In the genomic region with DNA sequence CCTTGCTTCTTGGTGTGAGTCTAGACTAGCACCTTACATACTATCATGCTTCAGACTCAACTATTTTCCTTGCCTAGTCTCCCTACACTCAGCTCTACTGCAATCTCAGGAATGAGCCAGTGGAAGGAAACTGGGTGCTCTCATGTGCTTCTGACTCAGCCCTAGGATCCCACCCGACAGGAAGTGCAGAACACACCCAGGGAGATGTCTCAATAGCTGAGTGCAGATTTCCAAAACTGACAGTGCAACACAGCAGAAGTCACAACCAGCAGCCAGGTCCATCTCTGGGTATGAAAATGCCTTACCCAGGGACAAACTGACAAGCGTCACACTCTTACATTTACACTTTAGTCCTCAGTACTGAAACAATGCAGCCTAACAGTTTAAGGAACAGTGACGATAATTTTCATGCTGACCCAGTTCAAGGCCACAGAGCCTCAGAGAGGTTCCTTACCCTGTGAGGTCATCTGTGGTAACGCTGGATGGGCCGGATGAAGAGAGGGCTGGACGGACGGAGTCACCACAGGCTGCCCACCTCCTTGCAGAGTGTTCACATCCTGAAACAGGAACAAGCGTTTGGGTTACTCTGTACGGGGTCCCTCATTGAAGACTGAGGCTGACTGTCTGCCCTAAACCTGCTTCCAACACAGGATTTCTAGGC, we compare ENCODE assay signal across 9 cellular contexts. TPM values are rescaled to one million over a fixed set of nuclear protein-coding genes. Genes with fewer than 3 reads are reported as not detected.
A peak's percentile ranks its signal among the peaks of the same experiment; 100 is the strongest.
DNase-seq lines count a peak whose midpoint lies in the region; ATAC-seq, FAIRE-seq and TF ChIP-seq lines count a peak whose summit lies in the region.
"Had no signal": no experiment of that assay in that cellular context is flagged by ENCODE, and none has a peak within 500 bp of the region (broad histone marks: within the 10 kb centered on the region; RNA-seq: fewer than 3 reads in every experiment).

No MANE protein-coding gene starts in this region.

- H3K9ac ChIP-seq in mammary epithelial cell (ENCODE audit: insufficient read depth, low read length) (peak overlapping the region; percentile 52), HepG2 (ENCODE audit: insufficient read depth, low read depth, low read length) (no peak overlapping the region)

- CTCF ChIA-PET in mammary epithelial cell (lab: Charles Lee; ENCODE audit: low non-redundant PET) = no interaction called here
- CTCF ChIA-PET in HepG2 (lab: Yijun Ruan, JAX; ENCODE audit: low intra/inter-chr PET ratio, low total read pairs) = no interaction called here

- no peaks in the 10 kb centered on the region for H3K9me3 Mint-ChIP-seq in activated T-cell treated with anti-CD3 and anti-CD28 coated beads, Interleukin-2, amount 50 U/mL, for 72 hours
- no peaks in the 10 kb centered on the region for H3K9me3 Mint-ChIP-seq in mesothelial cell of epicardium
- H3K9me3 Mint-ChIP-seq: brain had no signal

- peaks cover 2% of the 10 kb centered on the region for H3K79me2 ChIP-seq in mammary epithelial cell (ENCODE audit: insufficient read depth, low read length)
- no peaks in the 10 kb centered on the region for H3K79me2 ChIP-seq in HepG2 (ENCODE audit: insufficient read depth, low read length)

- TF ChIP-seq CTCF in mammary epithelial cell (conservative IDR thresholded peaks at IDR 0.05 in 1 of 2, IDR thresholded peaks at IDR 0.05 in 1 of 2; ENCODE audit: extremely low read depth in 1 of 2, insufficient read depth in 1 of 2, low read depth in 1 of 2, low read length in 2 of 2) (no peak), HepG2 (CRISPR knock-in tag; IDR thresholded peaks at IDR 0.05) (no peak), upper lobe of right lung (IDR thresholded peaks at IDR 0.05) (no peak), D721Med (IDR thresholded peaks at IDR 0.05; ENCODE audit: insufficient read depth, missing control alignments) (no peak), mesothelial cell of epicardium (IDR thresholded peaks at IDR 0.05; ENCODE audit: unreplicated experiment) (no peak)

- H3K27ac ChIP-seq in mammary epithelial cell (ENCODE audit: insufficient read depth, low read depth, low read length) (peak overlapping the region; percentile 68), HepG2 (ENCODE audit: extremely low read length, insufficient read depth, low read length) (no peak overlapping the region), upper lobe of right lung (peak overlapping the region; percentile 80)

- no peak for TF ChIP-seq EP300 in HepG2 (IDR thresholded peaks at IDR 0.05; ENCODE audit: low read depth in 2 of 2, low read length in 2 of 2)
- TF ChIP-seq EP300 in HepG2 (CRISPR knock-in tag; IDR thresholded peaks at IDR 0.05; ENCODE audit: borderline replicate concordance) = no peak

- H3K36me3 Mint-ChIP-seq in activated T-cell treated with anti-CD3 and anti-CD28 coated beads, Interleukin-2, amount 50 U/mL, for 72 hours (ENCODE audit: insufficient read depth in 2 of 2) = peaks cover 4 to 20% of the 10 kb centered on the region in 2 donors
- H3K36me3 Mint-ChIP-seq in mesothelial cell of epicardium = peaks cover 24% of the 10 kb centered on the region

- peaks cover 16% of the 10 kb centered on the region for H3K36me3 ChIP-seq in mammary epithelial cell (ENCODE audit: insufficient read depth, low read length)
- peaks cover 14 to 73% of the 10 kb centered on the region in 2 experiments for H3K36me3 ChIP-seq in HepG2 (replicated peaks in 1 of 2; ENCODE audit: control insufficient read depth in 1 of 2, insufficient read depth in 2 of 2, low read length in 2 of 2)
- peaks cover 100% of the 10 kb centered on the region for H3K36me3 ChIP-seq in upper lobe of right lung

- H3K9me3 ChIP-seq in mammary epithelial cell (replicated peaks; ENCODE audit: insufficient read depth, low read length) (no peaks in the 10 kb centered on the region), HepG2 (ENCODE audit: low read length) (no peaks in the 10 kb centered on the region), upper lobe of right lung (no peaks in the 10 kb centered on the region)

- H3K4me2 ChIP-seq in mammary epithelial cell (ENCODE audit: insufficient read depth, low read depth, low read length) = peak overlapping the region; percentile 56
- H3K4me2 ChIP-seq in HepG2 (ENCODE audit: low read depth, low read length) = no peak overlapping the region

- dilution Hi-C loops in mammary epithelial cell (cut with HindIII; ENCODE audit: low sequenced_read_pairs) = no loop called here

- no peak for DNase-seq in activated T-cell treated with anti-CD3 and anti-CD28 coated beads, Interleukin-2, amount 50 U/mL, for 72 hours
- no peak for DNase-seq in activated T-cell treated with anti-CD3 and anti-CD28 coated beads, Interleukin-2, amount 50 U/mL, for 1 hour
- DNase-seq in mammary epithelial cell (peak; percentile 93), HepG2 (ENCODE audit: low spot score) (peak; percentile 4), upper lobe of right lung (peak; percentile 73), D721Med (ENCODE audit: insufficient read length, low spot score) (no peak), mesothelial cell of epicardium (ENCODE audit: low spot score in 2 of 2, unreplicated experiment in 2 of 2) (no peak)
- DNase-seq in activated naive CD4-positive, alpha-beta T cell treated with Interleukin-2 at 50 U/mL for 16 hours = no peak

- H3K27me3 ChIP-seq in mammary epithelial cell (ENCODE audit: insufficient read depth, low read length) (no peaks in the 10 kb centered on the region), HepG2 (ENCODE audit: control insufficient read depth in 1 of 2, insufficient read depth in 2 of 2, low read length in 2 of 2) (no peaks in the 10 kb centered on the region), upper lobe of right lung (no peaks in the 10 kb centered on the region)

- H3K27me3 Mint-ChIP-seq in activated T-cell treated with anti-CD3 and anti-CD28 coated beads, Interleukin-2, amount 50 U/mL, for 72 hours (ENCODE audit: low read depth) = no peaks in the 10 kb centered on the region
- H3K27me3 Mint-ChIP-seq in mesothelial cell of epicardium (ENCODE audit: low read depth) = no peaks in the 10 kb centered on the region
- H3K27me3 Mint-ChIP-seq: brain had no signal

- H3K4me1 ChIP-seq in mammary epithelial cell (ENCODE audit: insufficient read depth, low read length) (peaks cover 31% of the 10 kb centered on the region), HepG2 (ENCODE audit: insufficient read depth, low read length) (no peaks in the 10 kb centered on the region), upper lobe of right lung (peaks cover 8% of the 10 kb centered on the region)

- no peak overlapping the region for H3K4me3 Mint-ChIP-seq in activated T-cell treated with anti-CD3 and anti-CD28 coated beads, Interleukin-2, amount 50 U/mL, for 72 hours
- H3K4me3 Mint-ChIP-seq in mesothelial cell of epicardium = no peak overlapping the region
- H3K4me3 Mint-ChIP-seq: brain had no signal

- TF ChIP-seq RAD21 in HepG2 (CRISPR knock-in tag; IDR thresholded peaks at IDR 0.05) = no peak

- intact Hi-C loops in mammary epithelial cell (cut with micrococcal nuclease) (loop anchor here (2.0 kb wide), 1 partner anchor 35 kb away; no protein-coding TSS in a partner anchor), HepG2 (cut with micrococcal nuclease; ENCODE audit: unreplicated experiment) (no loop called here), upper lobe of right lung (cut with DNase I) (no loop called here)

- POLR2A ChIA-PET in HepG2 (lab: Yijun Ruan, JAX) = no interaction called here

- H2AFZ ChIP-seq in mammary epithelial cell (ENCODE audit: low read depth, low read length) (peak overlapping the region; percentile 57), HepG2 (ENCODE audit: low read length) (no peak overlapping the region)

- 65% methylated on average over 9 of the region's 9 CpGs for WGBS in mammary epithelial cell (ENCODE audit: low coverage, missing lambda C conversion rate)
- WGBS in HepG2 (ENCODE audit: low lambda C conversion rate) = 93% methylated on average over 9 of the region's 9 CpGs

- no peak for ATAC-seq in activated T-cell treated with anti-CD3 and anti-CD28 coated beads, Interleukin-2, amount 50 U/mL, for 72 hours (replicated peaks in 1 of 2)
- ATAC-seq in HepG2 (no peak), upper lobe of right lung (peak; percentile 95)

- BruUV-seq in mammary epithelial cell (replicated peaks; lab: Mats Ljungman, UMichigan) (TSS peak; percentile 71), HepG2 (replicated peaks; lab: Mats Ljungman, UMichigan) (no TSS peak)

- H4K20me1 ChIP-seq in mammary epithelial cell (ENCODE audit: insufficient read depth, low read length) = no peaks in the 10 kb centered on the region
- H4K20me1 ChIP-seq in HepG2 (ENCODE audit: insufficient read depth, low read length) = no peaks in the 10 kb centered on the region

- FAIRE-seq in HepG2 (lab: Jason Lieb, UNC) (no peak), D721Med (lab: Jason Lieb, UNC) (no peak)

- peak overlapping the region; percentile 19 for H3K27ac Mint-ChIP-seq in activated T-cell treated with anti-CD3 and anti-CD28 coated beads, Interleukin-2, amount 50 U/mL, for 72 hours
- no peak overlapping the region for H3K27ac Mint-ChIP-seq in mesothelial cell of epicardium

- TF ChIP-seq POLR2A in HepG2 (IDR thresholded peaks at IDR 0.05; ENCODE audit: insufficient read depth in 1 of 2, low read depth in 2 of 2, low read length in 2 of 2) = no peak

- in situ Hi-C loops in mammary epithelial cell (cut with MboI; ENCODE audit: low sequenced_read_pairs in 2 of 2) (no loop called here), HepG2 (cut with HindIII; ENCODE audit: extremely low pct_ligation_motif_present, low pct_unique_long_range_greater_than_20kb) (no loop called here)

- H3K4me1 Mint-ChIP-seq in activated T-cell treated with anti-CD3 and anti-CD28 coated beads, Interleukin-2, amount 50 U/mL, for 72 hours (ENCODE audit: low read depth) = no peaks in the 10 kb centered on the region
- no peaks in the 10 kb centered on the region for H3K4me1 Mint-ChIP-seq in mesothelial cell of epicardium
- H3K4me1 Mint-ChIP-seq: brain had no signal

- peak overlapping the region in 1 of 3 experiments; percentile 2 for H3K4me3 ChIP-seq in mammary epithelial cell (replicated peaks in 1 of 3; ENCODE audit: insufficient read depth in 1 of 3, low read depth in 2 of 3, low read length in 3 of 3)
- no peak overlapping the region for H3K4me3 ChIP-seq in HepG2 (replicated peaks in 1 of 3; ENCODE audit: insufficient read depth in 1 of 3, low read depth in 2 of 3, low read length in 3 of 3)
- peak overlapping the region; percentile 27 for H3K4me3 ChIP-seq in upper lobe of right lung

RNA-seq across cellular contexts. Expression of a gene that starts 33.0 kb away (rescaled TPM):
- total RNA-seq in activated T-cell treated with anti-CD3 and anti-CD28 coated beads, Interleukin-2, amount 50 U/mL, for 72 hours = 10 to 100 TPM; 24.7 to 26.0 TPM
- total RNA-seq in mammary epithelial cell (10 to 100 TPM; 20.7 to 29.5 TPM), HepG2 (2016; rRNA removed; fragmentation: Illumina TruSeq; extraction: Trizol) (11.8 and 12.3 TPM in 2 replicates), upper lobe of right lung (60.6 TPM), mesothelial cell of epicardium (28.2 to 30.0 TPM (median 28.4 TPM) in 3 replicates)
- polyA plus RNA-seq in mammary epithelial cell (21.0 TPM), HepG2 (2011; rRNA removed) (18.6 and 23.4 TPM in 2 replicates)
- 32.7 TPM for polyA minus RNA-seq in mammary epithelial cell
- total RNA-seq in HepG2 (2016; cell fraction: cytosol; rRNA removed; fragmentation: Illumina TruSeq; extraction: Trizol; ENCODE audit: low read depth) = 1.6 and 2.1 TPM in 2 replicates
- total RNA-seq in HepG2 (2016; cell fraction: insoluble cytoplasmic fraction; rRNA removed; fragmentation: Illumina TruSeq; extraction: Trizol) = 11.1 and 11.2 TPM in 2 replicates
- total RNA-seq in HepG2 (2016; cell fraction: membrane; rRNA removed; fragmentation: Illumina TruSeq; extraction: Trizol) = 2.8 and 3.5 TPM in 2 replicates
- 17.2 and 17.6 TPM in 2 replicates for total RNA-seq in HepG2 (2016; cell fraction: nucleus; rRNA removed; fragmentation: Illumina TruSeq; extraction: Trizol)
- 8.3 and 8.9 TPM in 2 replicates for polyA plus RNA-seq in HepG2 (2011; cell fraction: cytosol; rRNA removed)
- 26.9 and 27.4 TPM in 2 replicates for polyA plus RNA-seq in HepG2 (2011; cell fraction: nucleus; rRNA removed)
- polyA plus RNA-seq in HepG2 (2012) = 7.2 and 7.5 TPM in 2 replicates
- 0.44 and 0.62 TPM in 2 replicates for polyA plus RNA-seq in HepG2 (2016; cell fraction: cytosol; fragmentation: Illumina TruSeq; extraction: Trizol; ENCODE audit: low read depth)
- 10.7 and 10.8 TPM in 2 replicates for polyA plus RNA-seq in HepG2 (2016; cell fraction: insoluble cytoplasmic fraction; fragmentation: Illumina TruSeq; extraction: Trizol; ENCODE audit: low read depth)
- polyA plus RNA-seq in HepG2 (2016; cell fraction: membrane; fragmentation: Illumina TruSeq; extraction: Trizol; ENCODE audit: low read depth) = 1.1 and 1.2 TPM in 2 replicates
- polyA plus RNA-seq in HepG2 (2016; cell fraction: nucleus; fragmentation: Illumina TruSeq; extraction: Trizol; ENCODE audit: insufficient read depth, low read depth) = 19.2 and 19.7 TPM in 2 replicates
- 78.1 and 115 TPM in 2 replicates for polyA minus RNA-seq in HepG2 (2011; rRNA and poly(A)+ RNA removed; ENCODE audit: low replicate concordance)
- 9.3 and 13.0 TPM in 2 replicates for polyA minus RNA-seq in HepG2 (2011; cell fraction: cytosol; rRNA and poly(A)+ RNA removed)
- polyA minus RNA-seq in HepG2 (2011; cell fraction: nucleus; rRNA and poly(A)+ RNA removed) = 46.9 and 55.0 TPM in 2 replicates

RNA-seq across cellular contexts. Expression of a gene that starts 33.3 kb away (rescaled TPM):
- 1 to 10 TPM; 7.9 to 8.8 TPM for total RNA-seq in activated T-cell treated with anti-CD3 and anti-CD28 coated beads, Interleukin-2, amount 50 U/mL, for 72 hours
- total RNA-seq in mammary epithelial cell = 10 to 100 TPM; 31.5 to 43.2 TPM
- polyA plus RNA-seq in mammary epithelial cell = 19.9 TPM
- polyA minus RNA-seq in mammary epithelial cell = 19.0 TPM
- 45.9 and 70.0 TPM in 2 replicates for total RNA-seq in HepG2 (2016; rRNA removed; fragmentation: Illumina TruSeq; extraction: Trizol)
- total RNA-seq in HepG2 (2016; cell fraction: cytosol; rRNA removed; fragmentation: Illumina TruSeq; extraction: Trizol; ENCODE audit: low read depth) = 7.1 and 7.4 TPM in 2 replicates
- 48.2 and 69.3 TPM in 2 replicates for total RNA-seq in HepG2 (2016; cell fraction: insoluble cytoplasmic fraction; rRNA removed; fragmentation: Illumina TruSeq; extraction: Trizol)
- total RNA-seq in HepG2 (2016; cell fraction: membrane; rRNA removed; fragmentation: Illumina TruSeq; extraction: Trizol) = 23.8 and 25.3 TPM in 2 replicates
- total RNA-seq in HepG2 (2016; cell fraction: nucleus; rRNA removed; fragmentation: Illumina TruSeq; extraction: Trizol) = 54.0 and 61.5 TPM in 2 replicates
- polyA plus RNA-seq in HepG2 (2011; rRNA removed) = 51.3 and 62.9 TPM in 2 replicates
- 44.6 and 59.9 TPM in 2 replicates for polyA plus RNA-seq in HepG2 (2011; cell fraction: cytosol; rRNA removed)
- 10.5 and 11.9 TPM in 2 replicates for polyA plus RNA-seq in HepG2 (2011; cell fraction: nucleus; rRNA removed)
- polyA plus RNA-seq in HepG2 (2012) = 69.2 and 75.5 TPM in 2 replicates
- polyA plus RNA-seq in HepG2 (2016; cell fraction: cytosol; fragmentation: Illumina TruSeq; extraction: Trizol; ENCODE audit: low read depth) = 5.7 TPM in 2 replicates
- polyA plus RNA-seq in HepG2 (2016; cell fraction: insoluble cytoplasmic fraction; fragmentation: Illumina TruSeq; extraction: Trizol; ENCODE audit: low read depth) = 37.4 and 41.3 TPM in 2 replicates
- polyA plus RNA-seq in HepG2 (2016; cell fraction: membrane; fragmentation: Illumina TruSeq; extraction: Trizol; ENCODE audit: low read depth) = 10.6 and 10.8 TPM in 2 replicates
- 58.2 and 58.6 TPM in 2 replicates for polyA plus RNA-seq in HepG2 (2016; cell fraction: nucleus; fragmentation: Illumina TruSeq; extraction: Trizol; ENCODE audit: insufficient read depth, low read depth)
- 30.4 and 51.6 TPM in 2 replicates for polyA minus RNA-seq in HepG2 (2011; rRNA and poly(A)+ RNA removed; ENCODE audit: low replicate concordance)
- polyA minus RNA-seq in HepG2 (2011; cell fraction: cytosol; rRNA and poly(A)+ RNA removed) = 38.5 and 48.4 TPM in 2 replicates
- 28.3 and 33.1 TPM in 2 replicates for polyA minus RNA-seq in HepG2 (2011; cell fraction: nucleus; rRNA and poly(A)+ RNA removed)
- total RNA-seq in upper lobe of right lung = 43.4 TPM
- total RNA-seq in mesothelial cell of epicardium = 22.3 to 23.8 TPM (median 22.6 TPM) in 3 replicates

RNA-seq across cellular contexts. Expression of a gene that starts 37.3 kb away (rescaled TPM):
- 1 to 10 TPM; 3.9 to 4.2 TPM for total RNA-seq in activated T-cell treated with anti-CD3 and anti-CD28 coated beads, Interleukin-2, amount 50 U/mL, for 72 hours
- total RNA-seq in mammary epithelial cell = 10 to 100 TPM; 68.5 to 80.7 TPM
- polyA plus RNA-seq in mammary epithelial cell = 121 TPM
- polyA minus RNA-seq in mammary epithelial cell = 72.5 TPM
- 6.0 and 9.3 TPM in 2 replicates for total RNA-seq in HepG2 (2016; rRNA removed; fragmentation: Illumina TruSeq; extraction: Trizol)
- 1.5 and 1.9 TPM in 2 replicates for total RNA-seq in HepG2 (2016; cell fraction: cytosol; rRNA removed; fragmentation: Illumina TruSeq; extraction: Trizol; ENCODE audit: low read depth)
- 7.4 and 9.7 TPM in 2 replicates for total RNA-seq in HepG2 (2016; cell fraction: insoluble cytoplasmic fraction; rRNA removed; fragmentation: Illumina TruSeq; extraction: Trizol)
- total RNA-seq in HepG2 (2016; cell fraction: membrane; rRNA removed; fragmentation: Illumina TruSeq; extraction: Trizol) = 3.7 and 5.5 TPM in 2 replicates
- total RNA-seq in HepG2 (2016; cell fraction: nucleus; rRNA removed; fragmentation: Illumina TruSeq; extraction: Trizol) = 9.1 TPM in 2 replicates
- 10.2 and 10.9 TPM in 2 replicates for polyA plus RNA-seq in HepG2 (2011; rRNA removed)
- polyA plus RNA-seq in HepG2 (2011; cell fraction: cytosol; rRNA removed) = 10.4 and 13.6 TPM in 2 replicates
- polyA plus RNA-seq in HepG2 (2011; cell fraction: nucleus; rRNA removed) = 5.6 and 5.9 TPM in 2 replicates
- polyA plus RNA-seq in HepG2 (2012) = 3.1 and 5.5 TPM in 2 replicates
- 1.0 and 1.6 TPM in 2 replicates for polyA plus RNA-seq in HepG2 (2016; cell fraction: cytosol; fragmentation: Illumina TruSeq; extraction: Trizol; ENCODE audit: low read depth)
- 5.0 and 5.6 TPM in 2 replicates for polyA plus RNA-seq in HepG2 (2016; cell fraction: insoluble cytoplasmic fraction; fragmentation: Illumina TruSeq; extraction: Trizol; ENCODE audit: low read depth)
- 2.8 and 2.9 TPM in 2 replicates for polyA plus RNA-seq in HepG2 (2016; cell fraction: membrane; fragmentation: Illumina TruSeq; extraction: Trizol; ENCODE audit: low read depth)
- 10.8 and 11.0 TPM in 2 replicates for polyA plus RNA-seq in HepG2 (2016; cell fraction: nucleus; fragmentation: Illumina TruSeq; extraction: Trizol; ENCODE audit: insufficient read depth, low read depth)
- 10.3 and 20.0 TPM in 2 replicates for polyA minus RNA-seq in HepG2 (2011; rRNA and poly(A)+ RNA removed; ENCODE audit: low replicate concordance)
- 3.7 and 5.4 TPM in 2 replicates for polyA minus RNA-seq in HepG2 (2011; cell fraction: cytosol; rRNA and poly(A)+ RNA removed)
- polyA minus RNA-seq in HepG2 (2011; cell fraction: nucleus; rRNA and poly(A)+ RNA removed) = 12.2 and 15.7 TPM in 2 replicates
- 46.9 TPM for total RNA-seq in upper lobe of right lung
- total RNA-seq in mesothelial cell of epicardium = 7.2 to 8.5 TPM (median 7.8 TPM) in 3 replicates

Comparison
In these comparisons a context has a peak if more than half of its experiments do, and no peak if none do; other contexts are left out.
1. DNase-seq: peak in mammary epithelial cell (single experiment), HepG2 (single experiment) and upper lobe of right lung (single experiment); none in activated T-cell treated with anti-CD3 and anti-CD28 coated beads, Interleukin-2, amount 50 U/mL, for 72 hours (0 of 2), activated T-cell treated with anti-CD3 and anti-CD28 coated beads, Interleukin-2, amount 50 U/mL, for 1 hour (single experiment), D721Med (single experiment), mesothelial cell of epicardium (0 of 2) and activated naive CD4-positive, alpha-beta T cell treated with Interleukin-2 at 50 U/mL for 16 hours (single experiment).